ENCODE assay signal across 8 cellular contexts in the genomic region with DNA sequence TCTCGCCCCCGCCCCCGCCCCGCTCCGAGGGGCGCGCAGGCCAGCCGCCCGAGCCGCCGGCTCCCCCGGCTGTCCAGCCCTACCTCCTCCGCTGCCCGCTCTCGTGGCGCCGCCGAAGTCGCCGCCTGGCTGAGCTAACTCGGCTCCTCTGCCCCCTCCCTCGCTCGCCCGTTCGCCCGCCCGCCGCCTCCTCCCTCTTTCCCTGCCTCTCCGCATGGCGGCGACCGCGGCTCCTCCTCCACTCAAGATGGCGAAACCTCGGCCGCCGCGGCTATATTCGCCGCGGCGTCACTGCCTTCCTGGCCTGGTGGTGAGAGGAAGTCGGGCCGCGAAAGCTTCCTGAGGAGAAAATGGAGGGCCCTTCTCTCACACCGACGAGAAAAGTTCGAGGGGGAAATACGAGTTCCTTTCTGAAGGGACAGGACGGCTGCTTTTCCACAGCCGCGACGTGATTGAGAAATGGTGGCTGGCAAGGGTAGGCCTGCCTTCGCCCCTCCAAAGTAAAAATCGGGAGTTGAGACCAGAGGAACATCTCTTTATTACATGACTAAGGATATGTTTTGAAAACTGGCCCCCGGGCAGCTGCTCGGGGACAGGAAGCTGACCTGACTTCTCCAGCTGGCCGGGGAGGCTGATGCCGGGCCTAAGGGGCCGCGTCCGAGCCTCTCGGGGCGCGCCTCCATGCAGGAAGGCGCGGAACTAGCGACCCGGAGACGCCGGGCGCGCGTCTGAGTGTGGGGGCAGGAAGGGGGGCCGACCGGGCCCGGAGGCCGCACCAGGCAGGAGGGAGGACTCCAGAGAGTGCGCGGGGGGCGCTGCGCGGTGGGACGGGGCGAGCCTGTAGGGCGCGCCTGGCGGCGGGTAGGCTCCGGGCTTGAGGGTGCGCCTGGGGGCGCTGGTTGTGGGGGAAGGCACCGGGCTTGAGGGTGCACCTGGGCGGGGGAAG.
A peak's percentile ranks its signal among the peaks of the same experiment; 100 is the strongest.
DNase-seq lines count a peak whose midpoint lies in the region; ATAC-seq and FAIRE-seq lines count a peak whose summit lies in the region.

A gene with protein sequence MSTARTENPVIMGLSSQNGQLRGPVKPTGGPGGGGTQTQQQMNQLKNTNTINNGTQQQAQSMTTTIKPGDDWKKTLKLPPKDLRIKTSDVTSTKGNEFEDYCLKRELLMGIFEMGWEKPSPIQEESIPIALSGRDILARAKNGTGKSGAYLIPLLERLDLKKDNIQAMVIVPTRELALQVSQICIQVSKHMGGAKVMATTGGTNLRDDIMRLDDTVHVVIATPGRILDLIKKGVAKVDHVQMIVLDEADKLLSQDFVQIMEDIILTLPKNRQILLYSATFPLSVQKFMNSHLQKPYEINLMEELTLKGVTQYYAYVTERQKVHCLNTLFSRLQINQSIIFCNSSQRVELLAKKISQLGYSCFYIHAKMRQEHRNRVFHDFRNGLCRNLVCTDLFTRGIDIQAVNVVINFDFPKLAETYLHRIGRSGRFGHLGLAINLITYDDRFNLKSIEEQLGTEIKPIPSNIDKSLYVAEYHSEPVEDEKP (minus strand): TSS at position 150 of the 946 bp plus-strand sequence. CDS start 4,913 bp downstream, outside the sequence.

- peak within 1 kb of the TSS; percentile 97 for H3K4me3 ChIP-seq in effector memory CD4-positive, alpha-beta T cell (ENCODE audit: insufficient read depth, low read depth, low read length, poor library complexity, severe bottlenecking)

- peak within 1 kb of the TSS; percentile 99 for H3K27ac Mint-ChIP-seq in memory B cell

- H3K27ac ChIP-seq in effector memory CD4-positive, alpha-beta T cell (ENCODE audit: insufficient read depth, low read length, poor library complexity, severe bottlenecking) = peak within 1 kb of the TSS; percentile 99

- H3K9me3 Mint-ChIP-seq in memory B cell = no peaks in the 10 kb centered on the region

- peak; percentile 69 for FAIRE-seq in GM19239 (lab: Jason Lieb, UNC)

- no peaks in the 10 kb centered on the region for H3K27me3 Mint-ChIP-seq in memory B cell

- peaks cover 17% of the 10 kb centered on the region for H3K4me1 Mint-ChIP-seq in memory B cell

- ATAC-seq in memory B cell (ENCODE audit: low read depth) = peak; percentile 62

- peak within 1 kb of the TSS; percentile 100 for H3K4me3 Mint-ChIP-seq in memory B cell

- H3K4me1 ChIP-seq in effector memory CD4-positive, alpha-beta T cell (ENCODE audit: control insufficient read depth, insufficient read depth, low read length, poor library complexity, severe bottlenecking) = peaks cover 17% of the 10 kb centered on the region

- H3K9me3 ChIP-seq in effector memory CD4-positive, alpha-beta T cell (ENCODE audit: control insufficient read depth, low read length) = no peaks in the 10 kb centered on the region

- DNase-seq in AML-193 (lab: John Stamatoyannopoulos, UW) (peak; percentile 70 to 78), GM19239 (ENCODE audit: insufficient read length, low spot score) (peak; percentile 65), HPDE6-E6E7 (ENCODE audit: extremely low spot score) (peak; percentile 81), memory B cell (ENCODE audit: low spot score in 2 of 2) (peak; percentile 85 to 89)
- DNase-seq in NK-92 treated with Interleukin-12 subunit alpha and Interleukin-12 subunit beta, amount 100 ng/mL, for 24 hours (lab: John Stamatoyannopoulos, UW) = peak; percentile 84
- peak; percentile 76 to 81 for DNase-seq in activated CD8-positive, alpha-beta memory T cell treated with anti-CD3 and anti-CD28 coated beads for 4 hours (ENCODE audit: low read depth in 2 of 2)
- DNase-seq in effector memory CD4-positive, alpha-beta T cell = peak; percentile 80 to 85 (median 80)
- peak; percentile 82 to 84 (median 84) for DNase-seq in stimulated activated CD4-positive, alpha-beta T cell treated with anti-CD3 and anti-CD28 coated beads, TNF-alpha, amount 100 ng/mL, for 48 hours (ENCODE audit: low read depth in 3 of 3)

- H3K36me3 Mint-ChIP-seq in memory B cell = no peaks in the 10 kb centered on the region

- no peaks in the 10 kb centered on the region for H3K27me3 ChIP-seq in effector memory CD4-positive, alpha-beta T cell (replicated peaks; ENCODE audit: control insufficient read depth, insufficient read depth, low read length, poor library complexity, severe bottlenecking)

- H3K36me3 ChIP-seq in effector memory CD4-positive, alpha-beta T cell (ENCODE audit: control insufficient read depth, insufficient read depth, low read length) = no peaks in the 10 kb centered on the region

Comparison
In these comparisons a context has a peak if more than half of its experiments do, and no peak if none do; other contexts are left out.
1. Peak in every context shown above with its lines: DNase-seq, ATAC-seq, H3K4me3 ChIP-seq and H3K27ac ChIP-seq.